Comparison of ENCODE assay signal across 19 cellular contexts in the genomic region with DNA sequence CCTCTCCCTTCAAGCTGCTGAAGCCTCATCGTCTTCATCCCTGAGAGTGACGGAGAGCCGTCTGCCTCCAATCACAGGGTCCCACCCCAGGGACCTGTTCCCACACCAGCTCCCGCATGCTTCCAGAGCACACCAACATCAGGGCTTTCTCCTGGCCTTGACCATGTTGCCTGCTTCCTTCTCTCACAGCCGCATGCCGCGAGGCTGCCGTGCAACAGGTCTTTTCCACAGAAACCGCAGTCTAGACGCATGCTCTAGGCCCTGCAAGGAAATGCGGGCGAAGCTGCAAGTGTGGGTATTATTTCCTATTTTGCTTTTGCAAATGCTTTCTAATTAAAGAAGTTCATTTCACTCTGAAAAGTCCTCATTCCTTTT.
"Had no signal": no experiment of that assay in that cellular context is flagged by ENCODE, and none has a peak within 500 bp of the region (broad histone marks: within the 10 kb centered on the region; RNA-seq: fewer than 3 reads in every experiment).

No MANE protein-coding gene starts in this region.

- H3K9me3 Mint-ChIP-seq: activated B cell treated with CpG ODN at 0.5 μM for 24 hours; activated CD8-positive, alpha-beta T cell treated with anti-CD3 and anti-CD28 coated beads for 36 hours; activated naive CD4-positive, alpha-beta T cell treated with anti-CD3 and anti-CD28 coated beads for 36 hours; brain; effector memory CD8-positive, alpha-beta T cell; natural killer cell treated with Interleukin-12 subunit alpha and Interleukin-12 subunit beta and Interleukin-15 and Interleukin-18, amount 100 ng/mL, for 72 hours had no signal

- H3K4me3 Mint-ChIP-seq: activated B cell treated with CpG ODN at 0.5 μM for 24 hours; activated CD8-positive, alpha-beta T cell treated with anti-CD3 and anti-CD28 coated beads for 36 hours; activated naive CD4-positive, alpha-beta T cell treated with anti-CD3 and anti-CD28 coated beads for 36 hours; brain; effector memory CD8-positive, alpha-beta T cell; natural killer cell treated with Interleukin-12 subunit alpha and Interleukin-12 subunit beta and Interleukin-15 and Interleukin-18, amount 100 ng/mL, for 72 hours had no signal

- ATAC-seq: activated CD8-positive, alpha-beta T cell treated with anti-CD3 and anti-CD28 coated beads for 36 hours; effector memory CD8-positive, alpha-beta T cell; left cardiac atrium; lower lobe of right lung; natural killer cell treated with Interleukin-12 subunit alpha and Interleukin-12 subunit beta and Interleukin-15 and Interleukin-18, amount 100 ng/mL, for 72 hours; stimulated activated naive CD8-positive, alpha-beta T cell treated with anti-CD3 and anti-CD28 coated beads, Interleukin-15, Interleukin-2, amounts not matched to agents 100 U/mL and 50 U/mL, for 24 hours had no signal

- H3K27ac ChIP-seq: lower lobe of right lung, tibial nerve, uterus had no signal

- H3K9me3 ChIP-seq: lower lobe of right lung, uterus had no signal

- H3K27me3 Mint-ChIP-seq: brain had no signal

- DNase-seq: activated B cell treated with CpG ODN at 0.5 μM for 24 hours; activated CD4-positive, alpha-beta T cell treated with anti-CD3 and anti-CD28 coated beads for 4 hours; activated CD8-positive, alpha-beta T cell treated with anti-CD3 and anti-CD28 coated beads for 36 hours; activated naive CD4-positive, alpha-beta T cell treated with anti-CD3 and anti-CD28 coated beads for 36 hours; activated T-cell treated with anti-CD3 and anti-CD28 coated beads, Interleukin-2, amount 50 U/mL, for 1 hour; anterior cingulate cortex; caudate nucleus; effector memory CD8-positive, alpha-beta T cell; left cardiac atrium; lower lobe of right lung; stimulated activated CD4-positive, alpha-beta T cell treated with anti-CD3 and anti-CD28 coated beads, Interleukin-12 subunit alpha, Interleukin-12 subunit beta, amount 100 ng/mL, for 4 hours; stimulated activated CD4-positive, alpha-beta T cell treated with anti-CD3 and anti-CD28 coated beads, Interleukin-1b, Interleukin-23, amount 100 ng/mL, for 48 hours; stimulated activated CD8-positive, alpha-beta memory T cell treated with anti-CD3 and anti-CD28 coated beads, Interleukin-4, amount 100 ng/mL, for 48 hours; stimulated activated naive CD8-positive, alpha-beta T cell treated with anti-CD3 and anti-CD28 coated beads, Interleukin-15, Interleukin-2, amounts not matched to agents 100 U/mL and 50 U/mL, for 24 hours; substantia nigra; uterus had no signal

- H3K27ac Mint-ChIP-seq: activated B cell treated with CpG ODN at 0.5 μM for 24 hours; activated CD8-positive, alpha-beta T cell treated with anti-CD3 and anti-CD28 coated beads for 36 hours; activated naive CD4-positive, alpha-beta T cell treated with anti-CD3 and anti-CD28 coated beads for 36 hours; effector memory CD8-positive, alpha-beta T cell had no signal

- H3K36me3 Mint-ChIP-seq: natural killer cell treated with Interleukin-12 subunit alpha and Interleukin-12 subunit beta and Interleukin-15 and Interleukin-18, amount 100 ng/mL, for 72 hours had no signal

- H3K4me3 ChIP-seq: lower lobe of right lung, tibial nerve, uterus had no signal

- H3K36me3 ChIP-seq: lower lobe of right lung, tibial nerve, uterus had no signal

- H3K4me1 ChIP-seq: lower lobe of right lung, tibial nerve, uterus had no signal
